Comparison of ENCODE assay signal across 8 cellular contexts in the genomic region with DNA sequence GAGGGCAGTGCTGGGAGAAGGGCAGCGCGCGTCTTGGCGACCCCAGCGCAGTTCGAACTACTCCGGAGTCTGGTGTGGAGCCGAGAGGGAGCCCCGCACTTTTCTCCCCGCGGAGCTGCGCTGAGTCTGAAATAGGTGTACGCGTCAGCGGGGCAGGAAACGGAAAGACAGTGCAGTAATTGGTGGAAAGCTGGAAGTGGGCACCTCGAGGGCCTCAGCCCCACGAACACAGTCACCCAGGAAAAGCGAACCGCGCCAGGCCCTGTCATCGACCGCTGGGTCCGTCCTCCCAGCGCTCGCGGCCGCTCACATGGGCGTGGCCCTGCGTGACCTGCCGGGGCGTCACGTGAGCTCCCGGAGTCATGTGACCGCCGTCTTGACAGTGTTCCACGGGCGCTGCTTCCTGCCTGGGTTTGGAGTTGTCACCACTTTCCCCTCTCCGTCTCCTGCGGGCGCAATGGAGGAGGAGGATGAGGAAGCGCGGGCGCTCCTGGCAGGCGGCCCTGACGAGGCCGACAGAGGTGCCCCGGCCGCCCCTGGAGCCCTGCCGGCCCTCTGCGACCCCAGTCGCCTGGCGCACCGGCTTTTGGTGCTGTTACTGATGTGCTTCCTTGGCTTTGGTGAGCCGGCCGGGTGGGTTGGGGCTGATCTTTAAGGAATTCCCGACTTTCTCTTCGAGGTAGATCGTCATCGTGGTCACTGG. TPM values are rescaled to one million over a fixed set of nuclear protein-coding genes. Genes with fewer than 3 reads are reported as not detected.
DNase-seq lines count a peak whose midpoint lies in the region; ATAC-seq and TF ChIP-seq lines count a peak whose summit lies in the region.

A gene with protein sequence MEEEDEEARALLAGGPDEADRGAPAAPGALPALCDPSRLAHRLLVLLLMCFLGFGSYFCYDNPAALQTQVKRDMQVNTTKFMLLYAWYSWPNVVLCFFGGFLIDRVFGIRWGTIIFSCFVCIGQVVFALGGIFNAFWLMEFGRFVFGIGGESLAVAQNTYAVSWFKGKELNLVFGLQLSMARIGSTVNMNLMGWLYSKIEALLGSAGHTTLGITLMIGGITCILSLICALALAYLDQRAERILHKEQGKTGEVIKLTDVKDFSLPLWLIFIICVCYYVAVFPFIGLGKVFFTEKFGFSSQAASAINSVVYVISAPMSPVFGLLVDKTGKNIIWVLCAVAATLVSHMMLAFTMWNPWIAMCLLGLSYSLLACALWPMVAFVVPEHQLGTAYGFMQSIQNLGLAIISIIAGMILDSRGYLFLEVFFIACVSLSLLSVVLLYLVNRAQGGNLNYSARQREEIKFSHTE (plus strand): TSS at position 359 of the 703 bp plus-strand sequence. CDS start 99 bp downstream, at position 458.

- no peaks in the 10 kb centered on the region for H3K9me2 ChIP-seq in GM23248 (ENCODE audit: insufficient read depth)

- H2AFZ ChIP-seq in DND-41 (ENCODE audit: low read depth, low read length) (peak within 1 kb of the TSS; percentile 88), GM23248 (peak within 1 kb of the TSS; percentile 96)

- H3K4me1 ChIP-seq in DND-41 (ENCODE audit: insufficient read depth, low read length) (peaks cover 23% of the 10 kb centered on the region), GM23248 (ENCODE audit: insufficient read depth) (peaks cover 28% of the 10 kb centered on the region), esophagus squamous epithelium (peaks cover 20 to 52% (median 24%) of the 10 kb centered on the region in 3 donors)

- no peaks in the 10 kb centered on the region for H3K36me3 ChIP-seq in DND-41 (ENCODE audit: insufficient read depth, low read length)
- H3K36me3 ChIP-seq in GM23248 (ENCODE audit: low read depth) = no peaks in the 10 kb centered on the region
- H3K36me3 ChIP-seq in esophagus squamous epithelium = peaks cover 0 to 25% (median 0%) of the 10 kb centered on the region in 3 donors

- H3K4me2 ChIP-seq in DND-41 (ENCODE audit: insufficient read depth, low read length) (peak within 1 kb of the TSS; percentile 80), GM23248 (ENCODE audit: unreplicated experiment) (peak within 1 kb of the TSS; percentile 81)

- in situ Hi-C loops in GM23248 (cut with MboI) = no loop called here

- H3K9me3 ChIP-seq in DND-41 (ENCODE audit: insufficient read depth, low read length, severe bottlenecking) (no peaks in the 10 kb centered on the region), GM23248 (ENCODE audit: low read depth) (no peaks in the 10 kb centered on the region), esophagus squamous epithelium (no peaks in the 10 kb centered on the region)

- WGBS in GM23248 (ENCODE audit: low coverage in 1 of 2, low lambda C conversion rate in 2 of 2, missing lambda C conversion rate in 2 of 2), 2 experiments = 2% methylated on average over 57 to 59 of the region's 60 CpGs
- 0 to 1% methylated on average over 32 of the region's 60 CpGs for WGBS in esophagus squamous epithelium, 2 donors

- TF ChIP-seq POLR2A in esophagus squamous epithelium (IDR thresholded peaks at IDR 0.05) = peak in 3 of 4 donors; percentile 34 to 88 (median 75)

- H3K9ac ChIP-seq in DND-41 (ENCODE audit: low read depth, low read length) (peak within 1 kb of the TSS; percentile 62), GM23248 (peak within 1 kb of the TSS; percentile 92)

- no peaks in the 10 kb centered on the region for H3K27me3 ChIP-seq in DND-41 (ENCODE audit: insufficient read depth, low read length, poor library complexity)
- no peaks in the 10 kb centered on the region for H3K27me3 ChIP-seq in GM23248 (replicated peaks; ENCODE audit: insufficient read depth)
- no peaks in the 10 kb centered on the region for H3K27me3 ChIP-seq in esophagus squamous epithelium

- H3K27ac ChIP-seq in DND-41 (ENCODE audit: low read length) = peak within 1 kb of the TSS; percentile 60
- peak within 1 kb of the TSS; percentile 85 for H3K27ac ChIP-seq in GM23248
- peak within 1 kb of the TSS; percentile 91 to 96 (median 93) for H3K27ac ChIP-seq in esophagus squamous epithelium

- no peak for TF ChIP-seq CTCF in DND-41 (IDR thresholded peaks at IDR 0.05; ENCODE audit: borderline replicate concordance, extremely low read depth, low read length, poor library complexity, severe bottlenecking)
- no peak for TF ChIP-seq CTCF in esophagus squamous epithelium (IDR thresholded peaks at IDR 0.05)

- intact Hi-C loops in esophagus squamous epithelium (cut with DNase I) = no loop called here

- H3K4me3 ChIP-seq in DND-41 (ENCODE audit: low read depth in 1 of 2, low read length in 2 of 2) = peak within 1 kb of the TSS; percentile 58 to 78
- peak within 1 kb of the TSS; percentile 92 for H3K4me3 ChIP-seq in GM23248
- peak within 1 kb of the TSS; percentile 76 to 98 (median 86) for H3K4me3 ChIP-seq in esophagus squamous epithelium

- DNase-seq in DND-41 (peak; percentile 79), GM23248 (peak; percentile 98), Kasumi-1 (lab: John Stamatoyannopoulos, UW) (peak; percentile 86 to 91), RKO (ENCODE audit: low spot score) (peak; percentile 95), activated T-helper 1 cell treated with Interleukin-2 at 50 U/mL for 16 hours (ENCODE audit: low read depth) (peak; percentile 79), esophagus squamous epithelium (lab: John Stamatoyannopoulos, UW) (peak; percentile 78), myocyte (ENCODE audit: low read depth) (peak; percentile 94)
- DNase-seq in stimulated activated CD8-positive, alpha-beta memory T cell treated with anti-CD3 and anti-CD28 coated beads, Interleukin-7, amount 100 ng/mL, for 48 hours (ENCODE audit: extremely low read depth in 1 of 2, low read depth in 1 of 2) = peak; percentile 81 to 86

- 0 out of 2 replicates have a peak, but pooled peaks cover 10% of the 10 kb centered on the region for H3F3A ChIP-seq in GM23248 (ENCODE audit: insufficient read depth)

- no peaks in the 10 kb centered on the region for H4K20me1 ChIP-seq in DND-41 (ENCODE audit: insufficient read depth, low read length)
- no peaks in the 10 kb centered on the region for H4K20me1 ChIP-seq in GM23248 (ENCODE audit: insufficient read depth)

- H3K79me2 ChIP-seq in DND-41 (ENCODE audit: insufficient read depth, low read length) (0 out of 2 replicates have a peak, but pooled peaks cover 2% of the 10 kb centered on the region), GM23248 (ENCODE audit: insufficient read depth) (peaks cover 43% of the 10 kb centered on the region)

- ATAC-seq in DND-41 (ENCODE audit: insufficient read depth, low read depth) = peak; percentile 92

RNA-seq across cellular contexts. Expression of the gene that starts here (rescaled TPM):
- 159 and 177 TPM in 2 replicates for total RNA-seq in GM23248 (2014; rRNA removed; shearing (Covaris generic))
- polyA plus RNA-seq in GM23248 (2016; fragmentation: Nextera tagmentation; extraction: Ambion mirVana) = 92.0 and 100 TPM in 2 replicates
- total RNA-seq in esophagus squamous epithelium (100 to 1,000 TPM in 2 of 4 donors, 10 to 100 TPM in 2; 72.7 to 108 (median 98.2) TPM), myocyte (56.8 and 57.1 TPM in 2 replicates)
- polyA plus RNA-seq in myocyte (2012) = 55.0 TPM

Comparison
In these comparisons a context has a peak if more than half of its experiments do, and no peak if none do; other contexts are left out.
1. Peak in every context shown above with its lines: DNase-seq, ATAC-seq, H3K4me3 ChIP-seq and H3K27ac ChIP-seq.